ENCODE assay signal across 1 cellular context in the genomic region with DNA sequence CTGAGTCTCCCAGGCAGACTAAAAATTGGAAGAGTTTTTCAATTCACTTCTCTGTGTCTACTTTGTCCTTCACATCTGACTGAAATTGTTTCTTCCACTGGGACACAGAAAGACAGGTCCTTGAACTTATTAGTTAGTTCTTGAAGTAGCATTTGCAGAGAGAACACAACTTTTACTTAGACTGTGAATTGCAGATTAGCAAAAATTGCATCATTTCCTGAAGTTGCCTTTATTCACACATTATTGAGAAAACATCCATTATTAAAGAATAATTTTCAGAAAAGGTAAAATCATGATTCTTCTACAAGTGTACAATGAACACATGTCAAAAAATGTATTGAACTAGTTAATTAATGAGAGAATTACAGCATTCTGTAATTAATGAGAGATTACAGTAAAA.
TF ChIP-seq lines count a peak whose summit lies in the region.

No MANE protein-coding gene starts in this region.

TF ChIP-seq in endothelial cell of umbilical vein, 7 proteins besides CTCF, POLR2A, EP300 and RAD21:
- TF ChIP-seq FOS (IDR thresholded peaks at IDR 0.05; ENCODE audit: borderline replicate concordance, insufficient read depth, low read length) (no peak), JUN (IDR thresholded peaks at IDR 0.05; ENCODE audit: borderline replicate concordance, insufficient read depth, insufficient read length, low read depth) (no peak), MAX (IDR thresholded peaks at IDR 0.05; ENCODE audit: insufficient read depth, insufficient read length) (no peak), GATA2 (IDR thresholded peaks at IDR 0.05; ENCODE audit: insufficient read depth, insufficient read length, low read depth, low read length) (no peak), POLR2AphosphoS5 (IDR thresholded peaks at IDR 0.05; ENCODE audit: insufficient read depth, low read depth, low read length) (no peak), EZH2 (IDR thresholded peaks at IDR 0.05; ENCODE audit: borderline replicate concordance, low read depth, low read length, severe bottlenecking) (no peak), MYC (IDR thresholded peaks at IDR 0.05; ENCODE audit: low read depth, low read length) (no peak)
